In genomic region chr15:80934761-80935221, GRCh38 we compare ENCODE assay signal across 12 cellular contexts. TPM values are rescaled to one million over a fixed set of nuclear protein-coding genes. Genes with fewer than 3 reads are reported as not detected.
DNase-seq lines count a peak whose midpoint lies in the region; ATAC-seq, FAIRE-seq and TF ChIP-seq lines count a peak whose summit lies in the region.
"Had no signal": no experiment of that assay in that cellular context is flagged by ENCODE, and none has a peak within 500 bp of the region (broad histone marks: within the 10 kb centered on the region; RNA-seq: fewer than 3 reads in every experiment).

No MANE protein-coding gene starts in this region.

- H3K9ac ChIP-seq in trophoblast cell (ENCODE audit: low read length) = no peak overlapping the region

- no peak overlapping the region for H3K14ac ChIP-seq in trophoblast cell (ENCODE audit: low read length)

- DNase-seq in H54 (ENCODE audit: insufficient read length, low spot score) (peak; percentile 57), SW480 (ENCODE audit: low spot score) (peak; percentile 6), right atrium auricular region (ENCODE audit: low spot score) (no peak), trophoblast cell (no peak), NCI-H1694 (lab: John Stamatoyannopoulos, UW) (no peak)
- DNase-seq in activated CD4-positive, CD25-positive, alpha-beta regulatory T cell treated with anti-CD3 and anti-CD28 coated beads, Interleukin-2, amount 50 U/mL, for 72 hours = no peak
- no peak for DNase-seq in activated naive CD4-positive, alpha-beta T cell treated with anti-CD3 and anti-CD28 coated beads, Interleukin-2, amount 50 U/mL, for 16 hours
- DNase-seq: naive thymus-derived CD4-positive, alpha-beta T cell; NCI-H82 had no signal

- no peak overlapping the region for H2AFZ ChIP-seq in trophoblast cell (ENCODE audit: insufficient read depth, low read length, poor library complexity)

- H3K4me1 ChIP-seq in right atrium auricular region = peaks cover 0 to 3% of the 10 kb centered on the region in 2 donors
- peaks cover 8 to 12% of the 10 kb centered on the region in 2 experiments for H3K4me1 ChIP-seq in trophoblast cell (ENCODE audit: control insufficient read depth in 1 of 2, insufficient read depth in 2 of 2, low read length in 2 of 2)

- no peaks in the 10 kb centered on the region for H3K27me3 ChIP-seq in right atrium auricular region
- H3K27me3 ChIP-seq in trophoblast cell (ENCODE audit: insufficient read depth, low read length) = no peaks in the 10 kb centered on the region

- no CpG with 5 or more reads among the region's 3 CpGs for WGBS in trophoblast cell (ENCODE audit: extremely low coverage, insufficient coverage, insufficient read length)

- no peak overlapping the region for H2AK5ac ChIP-seq in trophoblast cell (ENCODE audit: low read length)

- H3K36me3 ChIP-seq in right atrium auricular region (no peaks in the 10 kb centered on the region), trophoblast cell (ENCODE audit: control insufficient read depth in 1 of 2, insufficient read depth in 2 of 2, low read length in 2 of 2) (peaks cover 3 to 6% of the 10 kb centered on the region in 2 experiments)

- no peak overlapping the region for H4K8ac ChIP-seq in trophoblast cell (ENCODE audit: low read depth, low read length)

- peak overlapping the region; percentile 19 to 61 for H3K27ac ChIP-seq in right atrium auricular region
- no peak overlapping the region for H3K27ac ChIP-seq in trophoblast cell (ENCODE audit: low read depth, low read length)
- H3K27ac ChIP-seq: epithelial cell of prostate had no signal

- no peak overlapping the region for H2BK12ac ChIP-seq in trophoblast cell (ENCODE audit: low read length)

- no peak overlapping the region for H4K12ac ChIP-seq in trophoblast cell (ENCODE audit: low read depth, low read length)

- no peaks in the 10 kb centered on the region for H3K9me3 ChIP-seq in right atrium auricular region
- no peaks in the 10 kb centered on the region for H3K9me3 ChIP-seq in trophoblast cell (ENCODE audit: insufficient read depth, low read depth, low read length)

- H3K4me3 ChIP-seq in right atrium auricular region (no peak overlapping the region), trophoblast cell (ENCODE audit: low read depth, low read length) (no peak overlapping the region)

- no peak overlapping the region for H3K23ac ChIP-seq in trophoblast cell (ENCODE audit: low read length)

- TF ChIP-seq POLR2A in H54 (IDR thresholded peaks at IDR 0.05; ENCODE audit: low read depth, low read length) = no peak

- no peak for ATAC-seq in GM19467 (IDR thresholded peaks at IDR 0.05; ENCODE audit: unreplicated experiment)
- ATAC-seq: naive thymus-derived CD4-positive, alpha-beta T cell had no signal

- H2BK120ac ChIP-seq in trophoblast cell (ENCODE audit: insufficient read depth, low read length, poor library complexity) = no peak overlapping the region

- no peak for TF ChIP-seq CTCF in right atrium auricular region (IDR thresholded peaks at IDR 0.05)

- H4K91ac ChIP-seq in trophoblast cell (ENCODE audit: low read depth, low read length) = no peak overlapping the region

- FAIRE-seq in H54 (lab: Jason Lieb, UNC) = no peak
- FAIRE-seq: G401.6 had no signal

- no peak overlapping the region for H3K4ac ChIP-seq in trophoblast cell (ENCODE audit: low read depth, low read length)

- peaks cover 2% of the 10 kb centered on the region for H3K79me1 ChIP-seq in trophoblast cell (ENCODE audit: low read length)

- no peak overlapping the region for H3K4me2 ChIP-seq in trophoblast cell (ENCODE audit: low read length)

- H3K79me2 ChIP-seq in trophoblast cell (ENCODE audit: control insufficient read depth, insufficient read depth, low read length, poor library complexity) = no peaks in the 10 kb centered on the region

- no peak overlapping the region for H3K18ac ChIP-seq in trophoblast cell (ENCODE audit: low read length)

- H2BK5ac ChIP-seq in trophoblast cell (ENCODE audit: low read depth, low read length, poor library complexity) = peak overlapping the region; percentile 4

RNA-seq across cellular contexts. Expression of gene MESD, which starts 54.8 kb away (rescaled TPM):
- 10 to 100 TPM; 11.3 to 14.5 TPM for total RNA-seq in right atrium auricular region
- polyA plus RNA-seq in trophoblast cell (2013) = 50.6 and 52.8 TPM in 2 replicates

Comparison
In these comparisons a context has a peak if more than half of its experiments do, and no peak if none do; other contexts are left out.
1. DNase-seq: peak in H54 (single experiment) and SW480 (single experiment); none in right atrium auricular region (single experiment), trophoblast cell (0 of 2), activated CD4-positive, CD25-positive, alpha-beta regulatory T cell treated with anti-CD3 and anti-CD28 coated beads, Interleukin-2, amount 50 U/mL, for 72 hours (single experiment), activated naive CD4-positive, alpha-beta T cell treated with anti-CD3 and anti-CD28 coated beads, Interleukin-2, amount 50 U/mL, for 16 hours (single experiment) and NCI-H1694 (single experiment).